In genomic region chr10:95447733-95448132, GRCh38 we compare ENCODE assay signal across 13 cellular contexts.
DNase-seq lines count a peak whose midpoint lies in the region; TF ChIP-seq lines count a peak whose summit lies in the region.
"Had no signal": no experiment of that assay in that cellular context is flagged by ENCODE, and none has a peak within 500 bp of the region (broad histone marks: within the 10 kb centered on the region; RNA-seq: fewer than 3 reads in every experiment).

No MANE protein-coding gene starts in this region.

- CTCF ChIA-PET in mammary epithelial cell (lab: Charles Lee; ENCODE audit: low non-redundant PET): no interaction called here

- no peak overlapping the region for H3K18ac ChIP-seq in mesenchymal stem cell (ENCODE audit: low read depth in 1 of 2, low read length in 2 of 2)

- in situ Hi-C loops in mammary epithelial cell (cut with MboI; ENCODE audit: low sequenced_read_pairs in 2 of 2): no loop called here

- H2AFZ ChIP-seq in mammary epithelial cell (ENCODE audit: low read depth, low read length) (no peak overlapping the region), mesenchymal stem cell (ENCODE audit: low read depth, low read length) (no peak overlapping the region)

- WGBS in mammary epithelial cell (ENCODE audit: low coverage, missing lambda C conversion rate): 44% methylated on average over 6 of the region's 6 CpGs
- 30 to 61% methylated on average over 6 of the region's 6 CpGs for WGBS in esophagus squamous epithelium, 2 donors
- 42% methylated on average over 6 of the region's 6 CpGs for WGBS in mesenchymal stem cell

- no peak overlapping the region for H4K8ac ChIP-seq in mesenchymal stem cell (ENCODE audit: low read length)

- TF ChIP-seq POLR2A in breast epithelium (IDR thresholded peaks at IDR 0.05) (no peak), esophagus squamous epithelium (IDR thresholded peaks at IDR 0.05) (no peak), vagina (IDR thresholded peaks at IDR 0.05) (no peak)

- H2AK5ac ChIP-seq in mesenchymal stem cell (ENCODE audit: low read length, severe bottlenecking): no peak overlapping the region

- no peak overlapping the region for H2BK15ac ChIP-seq in mesenchymal stem cell (ENCODE audit: low read depth, poor library complexity, severe bottlenecking)

- DNase-seq in breast epithelium (ENCODE audit: low spot score in 2 of 2) (no peak), mammary epithelial cell (no peak), esophagus squamous epithelium (lab: John Stamatoyannopoulos, UW) (no peak), mesenchymal stem cell (peak; percentile 33), vagina (ENCODE audit: extremely low spot score in 2 of 2) (no peak), middle frontal gyrus (ENCODE audit: extremely low spot score, low spot score) (no peak), putamen (ENCODE audit: low spot score) (no peak), NCI-H82 (lab: John Stamatoyannopoulos, UW) (no peak)
- DNase-seq: 8988T; activated naive CD4-positive, alpha-beta T cell treated with anti-CD3 and anti-CD28 coated beads for 36 hours; DMS153; NCI-H1694; stimulated activated naive CD4-positive, alpha-beta T cell treated with Interleukin-2 at 50 U/mL for 16 hours had no signal

- H3K4me2 ChIP-seq in mammary epithelial cell (ENCODE audit: insufficient read depth, low read depth, low read length): no peak overlapping the region
- H3K4me2 ChIP-seq in mesenchymal stem cell (ENCODE audit: low read length, poor library complexity, severe bottlenecking): no peak overlapping the region

- peak overlapping the region; percentile 56 to 70 for H3K27ac ChIP-seq in breast epithelium
- no peak overlapping the region for H3K27ac ChIP-seq in mammary epithelial cell (ENCODE audit: insufficient read depth, low read depth, low read length)
- peak overlapping the region; percentile 56 to 87 (median 82) for H3K27ac ChIP-seq in esophagus squamous epithelium
- H3K27ac ChIP-seq in mesenchymal stem cell (ENCODE audit: low read length, poor library complexity, severe bottlenecking): no peak overlapping the region
- peak overlapping the region; percentile 84 for H3K27ac ChIP-seq in vagina

- H3K9ac ChIP-seq in mammary epithelial cell (ENCODE audit: insufficient read depth, low read length) (no peak overlapping the region), mesenchymal stem cell (ENCODE audit: low read length) (no peak overlapping the region)

- H2BK120ac ChIP-seq in mesenchymal stem cell (ENCODE audit: low read depth, low read length): no peak overlapping the region

- H3K4me3 ChIP-seq in breast epithelium (no peak overlapping the region), mammary epithelial cell (replicated peaks in 1 of 3; ENCODE audit: insufficient read depth in 1 of 3, low read depth in 2 of 3, low read length in 3 of 3) (no peak overlapping the region), esophagus squamous epithelium (no peak overlapping the region), mesenchymal stem cell (ENCODE audit: insufficient read depth in 1 of 2, low read depth in 1 of 2, low read length in 2 of 2) (no peak overlapping the region), vagina (no peak overlapping the region)

- no peak overlapping the region for H3K14ac ChIP-seq in mesenchymal stem cell (ENCODE audit: low read length in 2 of 2)

- no TSS peak for BruUV-seq in mammary epithelial cell (replicated peaks; lab: Mats Ljungman, UMichigan)

- H3K79me1 ChIP-seq in mesenchymal stem cell (replicated peaks; ENCODE audit: low read length, poor library complexity, severe bottlenecking): no peaks in the 10 kb centered on the region

- no peaks in the 10 kb centered on the region for H3K36me3 ChIP-seq in breast epithelium
- no peaks in the 10 kb centered on the region for H3K36me3 ChIP-seq in mammary epithelial cell (ENCODE audit: insufficient read depth, low read length)
- no peaks in the 10 kb centered on the region for H3K36me3 ChIP-seq in esophagus squamous epithelium
- no peaks in the 10 kb centered on the region for H3K36me3 ChIP-seq in mesenchymal stem cell (ENCODE audit: control insufficient read depth in 1 of 2, insufficient read depth in 2 of 2, low read depth in 1 of 2, low read length in 2 of 2)
- no peaks in the 10 kb centered on the region for H3K36me3 ChIP-seq in vagina

- H3K79me2 ChIP-seq in mammary epithelial cell (ENCODE audit: insufficient read depth, low read length): no peaks in the 10 kb centered on the region

- no peak overlapping the region for H4K91ac ChIP-seq in mesenchymal stem cell (ENCODE audit: low read length)

- H3K4ac ChIP-seq in mesenchymal stem cell (ENCODE audit: low read depth in 1 of 2, low read length in 2 of 2): no peak overlapping the region

- no peak overlapping the region for H3K23ac ChIP-seq in mesenchymal stem cell (ENCODE audit: low read length in 2 of 2)

- intact Hi-C loops in breast epithelium (cut with DNase I; ENCODE audit: low total_unique reads): no loop called here
- intact Hi-C loops in mammary epithelial cell (cut with micrococcal nuclease): no loop called here
- intact Hi-C loops in esophagus squamous epithelium (cut with DNase I): no loop called here
- intact Hi-C loops in vagina (cut with DNase I): no loop called here

- dilution Hi-C loops in mammary epithelial cell (cut with HindIII; ENCODE audit: low sequenced_read_pairs): no loop called here

- H3K4me1 ChIP-seq in breast epithelium (peaks cover 9 to 21% of the 10 kb centered on the region in 2 donors), mammary epithelial cell (ENCODE audit: insufficient read depth, low read length) (peaks cover 30% of the 10 kb centered on the region), esophagus squamous epithelium (peaks cover 0 to 45% (median 36%) of the 10 kb centered on the region in 3 donors), mesenchymal stem cell (ENCODE audit: control insufficient read depth, insufficient read depth, low read depth, low read length) (peaks cover 5% of the 10 kb centered on the region), vagina (peaks cover 34% of the 10 kb centered on the region)

- no peak overlapping the region for H2BK12ac ChIP-seq in mesenchymal stem cell (ENCODE audit: low read length in 2 of 2)

- TF ChIP-seq CTCF in breast epithelium (IDR thresholded peaks at IDR 0.05) (no peak), mammary epithelial cell (conservative IDR thresholded peaks at IDR 0.05 in 1 of 2, IDR thresholded peaks at IDR 0.05 in 1 of 2; ENCODE audit: extremely low read depth in 1 of 2, insufficient read depth in 1 of 2, low read depth in 1 of 2, low read length in 2 of 2) (no peak), esophagus squamous epithelium (IDR thresholded peaks at IDR 0.05) (no peak), vagina (IDR thresholded peaks at IDR 0.05) (no peak)

- no peaks in the 10 kb centered on the region for H3K27me3 ChIP-seq in breast epithelium
- no peaks in the 10 kb centered on the region for H3K27me3 ChIP-seq in mammary epithelial cell (ENCODE audit: insufficient read depth, low read length)
- H3K27me3 ChIP-seq in esophagus squamous epithelium: no peaks in the 10 kb centered on the region
- no peaks in the 10 kb centered on the region for H3K27me3 ChIP-seq in mesenchymal stem cell (ENCODE audit: control insufficient read depth in 1 of 2, insufficient read depth in 1 of 2, low read length in 2 of 2)
- H3K27me3 ChIP-seq in vagina: no peaks in the 10 kb centered on the region

- no peak overlapping the region for H2BK5ac ChIP-seq in mesenchymal stem cell (ENCODE audit: low read depth, low read length, poor library complexity, severe bottlenecking)

- H3K9me3 ChIP-seq in breast epithelium: no peaks in the 10 kb centered on the region
- no peaks in the 10 kb centered on the region for H3K9me3 ChIP-seq in mammary epithelial cell (replicated peaks; ENCODE audit: insufficient read depth, low read length)
- no peaks in the 10 kb centered on the region for H3K9me3 ChIP-seq in esophagus squamous epithelium
- no peaks in the 10 kb centered on the region for H3K9me3 ChIP-seq in mesenchymal stem cell (ENCODE audit: control insufficient read depth, low read length)
- H3K9me3 ChIP-seq in vagina: no peaks in the 10 kb centered on the region

- no peaks in the 10 kb centered on the region for H4K20me1 ChIP-seq in mammary epithelial cell (ENCODE audit: insufficient read depth, low read length)

Comparison
In these comparisons a context has a peak if more than half of its experiments do, and no peak if none do; other contexts are left out.
1. H3K27ac ChIP-seq: peak in breast epithelium (2 of 2), esophagus squamous epithelium (4 of 4) and vagina (single experiment); none in mammary epithelial cell (single experiment) and mesenchymal stem cell (single experiment).